ENCODE assay signal across 8 cellular contexts in the genomic region with DNA sequence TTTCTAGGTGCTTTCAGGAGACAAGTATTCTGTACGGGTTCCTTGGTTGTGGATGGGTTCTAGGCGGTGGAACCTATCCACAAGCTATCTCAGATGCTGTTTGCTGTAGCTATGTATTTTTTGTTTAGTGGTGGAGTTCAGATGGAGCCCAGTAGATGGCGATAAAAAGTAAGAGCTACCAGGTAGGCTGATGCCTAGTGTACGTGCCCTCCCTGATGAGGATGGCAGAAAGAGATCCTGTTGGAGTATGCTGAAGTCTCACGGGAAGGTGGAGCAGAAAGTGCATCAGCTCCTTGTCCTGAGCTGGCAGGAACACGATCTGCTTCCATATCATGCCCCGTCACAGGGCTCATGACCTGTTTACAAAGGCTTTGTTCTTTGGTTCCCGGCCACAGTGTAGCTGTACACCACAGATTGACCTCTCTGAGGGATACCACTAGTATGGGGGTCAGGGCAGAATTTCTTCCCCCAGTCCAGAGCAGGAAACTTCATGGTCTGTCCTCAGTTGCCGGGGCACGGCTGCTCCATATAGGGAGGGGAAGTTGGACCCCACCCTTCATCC. TPM values are rescaled to one million over a fixed set of nuclear protein-coding genes. Genes with fewer than 3 reads are reported as not detected.
DNase-seq lines count a peak whose midpoint lies in the region; ATAC-seq lines count a peak whose summit lies in the region.

No MANE protein-coding gene starts in this region.

- peak in 1 of 2 donors; percentile 34 for DNase-seq in activated naive CD4-positive, alpha-beta T cell treated with anti-CD3 and anti-CD28 coated beads, Interleukin-2, amount 50 U/mL, for 72 hours (ENCODE audit: low spot score in 2 of 2)
- DNase-seq in activated naive CD4-positive, alpha-beta T cell treated with Interleukin-2 at 50 U/mL for 16 hours, result no peak
- DNase-seq in HK-2 (ENCODE audit: unreplicated experiment) (peak; percentile 24), NCI-H526 (lab: John Stamatoyannopoulos, UW) (peak; percentile 79 to 90), astrocyte of the hippocampus (ENCODE audit: low read depth, low spot score) (peak; percentile 73), iPS-NIHi7 (ENCODE audit: extremely low spot score) (peak; percentile 84)
- DNase-seq in stimulated activated naive CD8-positive, alpha-beta T cell treated with anti-CD3 and anti-CD28 coated beads, Interleukin-15, Interleukin-2, amounts not matched to agents 100 U/mL and 50 U/mL, for 24 hours, result peak; percentile 11

- H3K27ac Mint-ChIP-seq in activated naive CD4-positive, alpha-beta T cell treated with anti-CD3 and anti-CD28 coated beads, Interleukin-2, amount 50 U/mL, for 72 hours, result no peak overlapping the region

- H3K36me3 Mint-ChIP-seq in activated naive CD4-positive, alpha-beta T cell treated with anti-CD3 and anti-CD28 coated beads, Interleukin-2, amount 50 U/mL, for 72 hours, result no peaks in the 10 kb centered on the region

- peak; percentile 79 to 94 for ATAC-seq in activated naive CD4-positive, alpha-beta T cell treated with anti-CD3 and anti-CD28 coated beads, Interleukin-2, amount 50 U/mL, for 72 hours
- peak; percentile 96 for ATAC-seq in GM21515 (IDR thresholded peaks at IDR 0.05; ENCODE audit: unreplicated experiment)
- ATAC-seq in stimulated activated naive CD8-positive, alpha-beta T cell treated with anti-CD3 and anti-CD28 coated beads, Interleukin-15, Interleukin-2, amounts not matched to agents 100 U/mL and 50 U/mL, for 24 hours, result peak; percentile 80

- H3K9me3 Mint-ChIP-seq in activated naive CD4-positive, alpha-beta T cell treated with anti-CD3 and anti-CD28 coated beads, Interleukin-2, amount 50 U/mL, for 72 hours, result no peaks in the 10 kb centered on the region

RNA-seq across cellular contexts. Expression of gene UGT3A2, which starts 12.6 kb away (rescaled TPM):
- under 1 TPM; 0.27 to 0.41 TPM for total RNA-seq in activated naive CD4-positive, alpha-beta T cell treated with anti-CD3 and anti-CD28 coated beads, Interleukin-2, amount 50 U/mL, for 72 hours
